8 cellular contexts compared by ENCODE assay signal in genomic region chr3:45795882-45796765, GRCh38. TPM values are rescaled to one million over a fixed set of nuclear protein-coding genes. Genes with fewer than 3 reads are reported as not detected.
DNase-seq lines count a peak whose midpoint lies in the region; ATAC-seq and TF ChIP-seq lines count a peak whose summit lies in the region.

A gene with protein sequence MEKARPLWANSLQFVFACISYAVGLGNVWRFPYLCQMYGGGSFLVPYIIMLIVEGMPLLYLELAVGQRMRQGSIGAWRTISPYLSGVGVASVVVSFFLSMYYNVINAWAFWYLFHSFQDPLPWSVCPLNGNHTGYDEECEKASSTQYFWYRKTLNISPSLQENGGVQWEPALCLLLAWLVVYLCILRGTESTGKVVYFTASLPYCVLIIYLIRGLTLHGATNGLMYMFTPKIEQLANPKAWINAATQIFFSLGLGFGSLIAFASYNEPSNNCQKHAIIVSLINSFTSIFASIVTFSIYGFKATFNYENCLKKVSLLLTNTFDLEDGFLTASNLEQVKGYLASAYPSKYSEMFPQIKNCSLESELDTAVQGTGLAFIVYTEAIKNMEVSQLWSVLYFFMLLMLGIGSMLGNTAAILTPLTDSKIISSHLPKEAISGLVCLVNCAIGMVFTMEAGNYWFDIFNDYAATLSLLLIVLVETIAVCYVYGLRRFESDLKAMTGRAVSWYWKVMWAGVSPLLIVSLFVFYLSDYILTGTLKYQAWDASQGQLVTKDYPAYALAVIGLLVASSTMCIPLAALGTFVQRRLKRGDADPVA (minus strand): TSS chr3:45796536. CDS start chr3:45796419, 117 bp downstream.

- TF ChIP-seq CTCF in Peyer's patch (IDR thresholded peaks at IDR 0.05) (peak in 1 of 6 experiments; percentile 1), nephron progenitor cell (IDR thresholded peaks at IDR 0.05) (no peak), HFFc6 (IDR thresholded peaks at IDR 0.05) (no peak)

- TF ChIP-seq POLR2A in Peyer's patch (IDR thresholded peaks at IDR 0.05), result peak; percentile 62 to 69
- TF ChIP-seq POLR2A in erythroblast (IDR thresholded peaks at IDR 0.05; ENCODE audit: low read length), result no peak

- H3K27me3 Mint-ChIP-seq in nephron progenitor cell (ENCODE audit: low read depth, poor library complexity) (peaks cover 87% of the 10 kb centered on the region), HFFc6 (ENCODE audit: insufficient read depth) (peaks cover 65% of the 10 kb centered on the region)

- peak within 1 kb of the TSS in 9 of 10 experiments; percentile 20 to 60 (median 41); a peak in 14 of 20 replicates for H3K4me3 ChIP-seq in BLaER1 treated with 17β-estradiol and CSF1 and Interleukin-3, amounts not matched to agents 10 nM and 100 nM
- H3K4me3 ChIP-seq in Peyer's patch, result peak within 1 kb of the TSS; percentile 46 to 90 (median 58)

- H3K27ac ChIP-seq in BLaER1 treated with 17β-estradiol and CSF1 and Interleukin-3, amounts not matched to agents 10 nM and 100 nM, result no peak within 1 kb of the TSS
- H3K27ac ChIP-seq in Peyer's patch, result peak within 1 kb of the TSS in 3 of 4 donors; percentile 63 to 91 (median 66)

- no peaks in the 10 kb centered on the region for H3K9me3 Mint-ChIP-seq in nephron progenitor cell
- no peaks in the 10 kb centered on the region; the same call in 1 of the 2 replicates for H3K9me3 Mint-ChIP-seq in HFFc6

- no peaks in the 10 kb centered on the region for H3K36me3 Mint-ChIP-seq in nephron progenitor cell (ENCODE audit: low read depth)
- H3K36me3 Mint-ChIP-seq in HFFc6 (ENCODE audit: low read depth), result no peaks in the 10 kb centered on the region

- no peak within 1 kb of the TSS for H3K27ac Mint-ChIP-seq in nephron progenitor cell
- H3K27ac Mint-ChIP-seq in HFFc6, result no peak within 1 kb of the TSS

- H3K36me3 ChIP-seq in BLaER1 treated with 17β-estradiol and CSF1 and Interleukin-3, amounts not matched to agents 10 nM and 100 nM, result no peaks in the 10 kb centered on the region
- H3K36me3 ChIP-seq in Peyer's patch, result no peaks in the 10 kb centered on the region

- H3K4me3 Mint-ChIP-seq in nephron progenitor cell, result peak within 1 kb of the TSS; percentile 76
- no peak within 1 kb of the TSS for H3K4me3 Mint-ChIP-seq in HFFc6

- H3K4me1 ChIP-seq in BLaER1 treated with 17β-estradiol and CSF1 and Interleukin-3, amounts not matched to agents 10 nM and 100 nM, result peaks cover 11 to 22% (median 15%) of the 10 kb centered on the region in 10 experiments
- peaks cover 0 to 20% (median 5%) of the 10 kb centered on the region in 4 donors for H3K4me1 ChIP-seq in Peyer's patch

- H3K9ac ChIP-seq in BLaER1 treated with 17β-estradiol and CSF1 and Interleukin-3, amounts not matched to agents 10 nM and 100 nM, result peak within 1 kb of the TSS in 1 of 11 experiments; percentile 23; a peak in 1 of 22 replicates

- no peaks in the 10 kb centered on the region for H4K20me1 ChIP-seq in BLaER1 treated with 17β-estradiol and CSF1 and Interleukin-3, amounts not matched to agents 10 nM and 100 nM

- peak within 1 kb of the TSS; percentile 32 to 81 (median 59); a peak in 21 of 22 replicates for H3K4me2 ChIP-seq in BLaER1 treated with 17β-estradiol and CSF1 and Interleukin-3, amounts not matched to agents 10 nM and 100 nM

- peaks cover 4% of the 10 kb centered on the region for H3K4me1 Mint-ChIP-seq in nephron progenitor cell
- no peaks in the 10 kb centered on the region for H3K4me1 Mint-ChIP-seq in HFFc6 (ENCODE audit: low read depth)

- DNase-seq in Peyer's patch, result peak in 2 of 3 donors; percentile 84 to 86
- DNase-seq in erythroblast (lab: John Stamatoyannopoulos, UW), result peak; percentile 33 to 47
- peak; percentile 60 for DNase-seq in nephron progenitor cell
- no peak for DNase-seq in HFFc6

- peaks cover 32 to 48% (median 43%) of the 10 kb centered on the region in 11 experiments for H3K27me3 ChIP-seq in BLaER1 treated with 17β-estradiol and CSF1 and Interleukin-3, amounts not matched to agents 10 nM and 100 nM
- no peaks in the 10 kb centered on the region for H3K27me3 ChIP-seq in Peyer's patch

- peaks cover 0 to 15% (median 5%) of the 10 kb centered on the region in 11 experiments; a peak in 7 of 22 replicates for H3K9me3 ChIP-seq in BLaER1 treated with 17β-estradiol and CSF1 and Interleukin-3, amounts not matched to agents 10 nM and 100 nM (replicated peaks in 1 of 11)
- no peaks in the 10 kb centered on the region for H3K9me3 ChIP-seq in Peyer's patch

- ATAC-seq in GM21360 (IDR thresholded peaks at IDR 0.05; ENCODE audit: unreplicated experiment) (no peak), GM21367 (IDR thresholded peaks at IDR 0.05; ENCODE audit: unreplicated experiment) (no peak), GM21528 (IDR thresholded peaks at IDR 0.05; ENCODE audit: low FRiP score, unreplicated experiment) (no peak)

RNA-seq across cellular contexts. Expression of the gene that starts here (rescaled TPM):
- total RNA-seq in Peyer's patch, result 100 to 1,000 TPM in 1 of 4 donors, 10 to 100 TPM in 2, not detected in 1; 62.9 to 106 (median 88.3) TPM
- not detected for total RNA-seq in HFFc6 (2021; fragmentation: NEBNext Ultra II Directional; extraction: Animal tissue kit (Norgen Biotek cat#: 25700))

Comparison
In these comparisons a context has a peak if more than half of its experiments do, and no peak if none do; other contexts are left out.
1. H3K27ac ChIP-seq: peak in Peyer's patch (3 of 4); none in BLaER1 treated with 17β-estradiol and CSF1 and Interleukin-3, amounts not matched to agents 10 nM and 100 nM (0 of 11).